Comparison of ENCODE assay signal across 8 cellular contexts in genomic region chr1:220271706-220272046, GRCh38. TPM values are rescaled to one million over a fixed set of nuclear protein-coding genes. Genes with fewer than 3 reads are reported as not detected.
DNase-seq lines count a peak whose midpoint lies in the region; ATAC-seq and TF ChIP-seq lines count a peak whose summit lies in the region.

No MANE protein-coding gene starts in this region.

- CTCF ChIA-PET in Calu3 (lab: Charles Lee), result interaction anchor here (0.6 to 1.2 kb wide), 8 partner anchors 10 to 1024 kb away, joined by 3 to 5 read pairs (median 3); no protein-coding TSS in a partner anchor
- CTCF ChIA-PET in HCT116 (lab: Charles Lee), result interaction anchor here (1.4 to 2.4 kb wide), 2 partner anchors 9 to 25 kb away, joined by 9 read pairs; no protein-coding TSS in a partner anchor

- H3K4me3 Mint-ChIP-seq in Calu3 (ENCODE audit: low read depth, unreplicated experiment), result no peak overlapping the region

- RAD21 ChIA-PET in HCT116 (lab: Charles Lee; ENCODE audit: low non-redundant PET in 1 of 2, low total read pairs in 2 of 2, uncharacterized antibody in 2 of 2, unreplicated experiment in 2 of 2), result no interaction called here

- peaks cover 53% of the 10 kb centered on the region for H3K79me2 ChIP-seq in HCT116 (ENCODE audit: insufficient read depth, low read length)

- intact Hi-C loops in Calu3 (cut with micrococcal nuclease; ENCODE audit: unreplicated experiment), result loop anchor here (5.0 to 10.0 kb wide), 2 partner anchors 54 to 277 kb away; no protein-coding TSS in a partner anchor
- intact Hi-C loops in HCT116 (cut with micrococcal nuclease), result no loop called here
- intact Hi-C loops in Right ventricle myocardium superior (cut with DNase I), result no loop called here
- intact Hi-C loops in gastrocnemius medialis (cut with DNase I; ENCODE audit: low total_unique reads), result loop anchor here (2.0 to 10.0 kb wide), 4 partner anchors 177 to 513 kb away; partner anchors contain the start of genes C1orf115, IARS2 and MTARC1

- H3K9me3 ChIP-seq in HCT116 (ENCODE audit: control insufficient read depth in 1 of 2, insufficient read depth in 1 of 2, low read depth in 1 of 2, low read length in 2 of 2), result no peaks in the 10 kb centered on the region
- H3K9me3 ChIP-seq in gastrocnemius medialis, result no peaks in the 10 kb centered on the region

- H3K27ac Mint-ChIP-seq in Calu3 (ENCODE audit: unreplicated experiment), result no peak overlapping the region

- H3K9ac ChIP-seq in HCT116 (ENCODE audit: low read length), result peak overlapping the region; percentile 89

- H3K36me3 ChIP-seq in HCT116 (ENCODE audit: control insufficient read depth in 1 of 2, insufficient read depth in 2 of 2, low read length in 2 of 2) (peaks cover 5 to 13% of the 10 kb centered on the region in 2 experiments; a peak in 3 of 4 replicates), gastrocnemius medialis (no peaks in the 10 kb centered on the region)

- in situ Hi-C loops in gastrocnemius medialis (cut with MboI; ENCODE audit: low sequenced_read_pairs in 4 of 4), result no loop called here

- no peaks in the 10 kb centered on the region for H3K4me1 Mint-ChIP-seq in Calu3 (ENCODE audit: low read depth, unreplicated experiment)

- H3K36me3 Mint-ChIP-seq in Calu3 (ENCODE audit: insufficient read depth, unreplicated experiment), result no peaks in the 10 kb centered on the region

- TF ChIP-seq POLR2A in HCT116 (IDR thresholded peaks at IDR 0.05; ENCODE audit: borderline replicate concordance, extremely low read depth, insufficient read depth, insufficient read length) (no peak), gastrocnemius medialis (IDR thresholded peaks at IDR 0.05) (no peak)

- no peaks in the 10 kb centered on the region for H3K9me2 ChIP-seq in HCT116 (ENCODE audit: insufficient read depth)

- POLR2A ChIA-PET in HCT116 (lab: Charles Lee), result interaction anchor here (0.6 to 1.2 kb wide), 4 partner anchors 9 to 62 kb away, joined by 3 to 5 read pairs (median 4); no protein-coding TSS in a partner anchor

- H3K9me3 Mint-ChIP-seq in Calu3 (ENCODE audit: low read depth, unreplicated experiment), result no peaks in the 10 kb centered on the region

- DNase-seq in Calu3, result peak; percentile 5
- DNase-seq in HCT116 (ENCODE audit: low read depth, low spot score), result peak; percentile 18
- DNase-seq in SW480 (ENCODE audit: low spot score), result peak; percentile 22
- no peak for DNase-seq in Right ventricle myocardium superior
- DNase-seq in gastrocnemius medialis, result no peak
- DNase-seq in NCI-H446 treated with DMSO at 0.1 percent for 48 hours (lab: John Stamatoyannopoulos, UW), result no peak

- H3K27ac ChIP-seq in HCT116 (ENCODE audit: low read depth, low read length) (peak overlapping the region; percentile 75), gastrocnemius medialis (peak overlapping the region; percentile 80 to 87 (median 87))

- H4K20me1 ChIP-seq in HCT116 (ENCODE audit: insufficient read depth), result no peaks in the 10 kb centered on the region

- peaks cover 27% of the 10 kb centered on the region for H3K27me3 Mint-ChIP-seq in Calu3 (ENCODE audit: unreplicated experiment)

- ATAC-seq in HCT116, result peak; percentile 39
- ATAC-seq in Right ventricle myocardium superior (ENCODE audit: poor library complexity), result peak; percentile 8
- ATAC-seq in gastrocnemius medialis, result peak in 1 of 2 donors; percentile 38
- no peak for ATAC-seq in HG03469 (IDR thresholded peaks at IDR 0.05; ENCODE audit: unreplicated experiment)
- ATAC-seq in GM19455 (IDR thresholded peaks at IDR 0.05; ENCODE audit: unreplicated experiment), result no peak

- peaks cover 4 to 17% of the 10 kb centered on the region in 2 experiments; a peak in 3 of 4 replicates for H3K4me1 ChIP-seq in HCT116 (ENCODE audit: control insufficient read depth in 1 of 2, insufficient read depth in 2 of 2, low read length in 2 of 2)
- H3K4me1 ChIP-seq in gastrocnemius medialis, result peaks cover 9 to 29% of the 10 kb centered on the region in 2 donors

- peak overlapping the region; percentile 74 to 93 for H3K4me3 ChIP-seq in HCT116 (replicated peaks in 1 of 2; ENCODE audit: low read depth in 1 of 2, low read length in 2 of 2)
- peak overlapping the region; percentile 88 to 96 (median 90) for H3K4me3 ChIP-seq in gastrocnemius medialis

- TF ChIP-seq CTCF in Calu3 (IDR thresholded peaks at IDR 0.05; ENCODE audit: unreplicated experiment) (no peak), HCT116 (IDR thresholded peaks at IDR 0.05 in 2 of 3, conservative IDR thresholded peaks at IDR 0.05 in 1 of 3; ENCODE audit: borderline replicate concordance in 1 of 3, insufficient read depth in 1 of 3, low read depth in 2 of 3, low read length in 2 of 3) (no peak), gastrocnemius medialis (IDR thresholded peaks at IDR 0.05 in 4 of 5, conservative IDR thresholded peaks at IDR 0.05 in 1 of 5) (no peak)

- no peak overlapping the region for H2AFZ ChIP-seq in HCT116 (ENCODE audit: low read depth, low read length, poor library complexity, severe bottlenecking)

- no TSS peak for BruUV-seq in Calu3 (replicated peaks; lab: Mats Ljungman, UMichigan)
- BruUV-seq in HCT116 (replicated peaks; lab: Mats Ljungman, UMichigan), result no TSS peak

- peak overlapping the region; percentile 86 for H3K4me2 ChIP-seq in HCT116 (ENCODE audit: low read length)

- no peak for TF ChIP-seq RAD21 in HCT116 (IDR thresholded peaks at IDR 0.05; ENCODE audit: low read depth)

- no peaks in the 10 kb centered on the region for H3K27me3 ChIP-seq in HCT116 (ENCODE audit: insufficient read depth, low read length)
- no peaks in the 10 kb centered on the region for H3K27me3 ChIP-seq in gastrocnemius medialis

TF ChIP-seq in HCT116, 20 proteins besides CTCF, POLR2A, EP300 and RAD21:
- TF ChIP-seq CEBPB (IDR thresholded peaks at IDR 0.05; ENCODE audit: low read depth) (no peak), EGR1 (IDR thresholded peaks at IDR 0.05; ENCODE audit: low read depth) (no peak), TCF7L2 (IDR thresholded peaks at IDR 0.05; ENCODE audit: borderline replicate concordance, extremely low read depth, insufficient read depth, insufficient read length) (no peak), MAX (IDR thresholded peaks at IDR 0.05) (no peak), REST (IDR thresholded peaks at IDR 0.05; ENCODE audit: low read depth) (no peak), POLR2AphosphoS5 (IDR thresholded peaks at IDR 0.05; ENCODE audit: low read depth, low read length) (no peak), SIN3A (IDR thresholded peaks at IDR 0.05; ENCODE audit: low read depth) (no peak), CBX3 (IDR thresholded peaks at IDR 0.05; ENCODE audit: low read depth) (no peak), SP1 (IDR thresholded peaks at IDR 0.05; ENCODE audit: low read depth) (no peak), ZNF274 (IDR thresholded peaks at IDR 0.05; ENCODE audit: low read depth, low read length) (no peak), SRF (IDR thresholded peaks at IDR 0.05; ENCODE audit: low read depth) (no peak), FOSL1 (IDR thresholded peaks at IDR 0.05; ENCODE audit: low read depth) (no peak), ATF3 (IDR thresholded peaks at IDR 0.05) (no peak), EZH2phosphoT487 (IDR thresholded peaks at IDR 0.05; ENCODE audit: borderline replicate concordance) (no peak)

RNA-seq across cellular contexts. Expression of gene RAB3GAP2, which starts 0.6 kb away (rescaled TPM):
- 43.2 and 48.0 TPM in 2 replicates for total RNA-seq in Calu3 (2022)
- 32.5 TPM for total RNA-seq in HCT116 (2021; ENCODE audit: unreplicated experiment)
- 16.2 and 16.7 TPM in 2 replicates for polyA plus RNA-seq in HCT116 (2012)
- total RNA-seq in Right ventricle myocardium superior, result 23.9 TPM
- total RNA-seq in gastrocnemius medialis, result 10 to 100 TPM; 16.5 to 24.2 (median 18.0) TPM

Comparison
In these comparisons a context has a peak if more than half of its experiments do, and no peak if none do; other contexts are left out.
1. DNase-seq: peak in Calu3 (single experiment), HCT116 (single experiment) and SW480 (single experiment); none in Right ventricle myocardium superior (single experiment), gastrocnemius medialis (0 of 2) and NCI-H446 treated with DMSO at 0.1 percent for 48 hours (single experiment).
2. ATAC-seq: peak in HCT116 (single experiment) and Right ventricle myocardium superior (single experiment); none in HG03469 (single experiment) and GM19455 (single experiment).
3. intact Hi-C loops: an anchor here in Calu3 (5.0 to 10.0 kb wide) and gastrocnemius medialis (2.0 to 10.0 kb wide); none called in HCT116 and Right ventricle myocardium superior.